ENCODE assay signal across 2 cellular contexts in the genomic region with DNA sequence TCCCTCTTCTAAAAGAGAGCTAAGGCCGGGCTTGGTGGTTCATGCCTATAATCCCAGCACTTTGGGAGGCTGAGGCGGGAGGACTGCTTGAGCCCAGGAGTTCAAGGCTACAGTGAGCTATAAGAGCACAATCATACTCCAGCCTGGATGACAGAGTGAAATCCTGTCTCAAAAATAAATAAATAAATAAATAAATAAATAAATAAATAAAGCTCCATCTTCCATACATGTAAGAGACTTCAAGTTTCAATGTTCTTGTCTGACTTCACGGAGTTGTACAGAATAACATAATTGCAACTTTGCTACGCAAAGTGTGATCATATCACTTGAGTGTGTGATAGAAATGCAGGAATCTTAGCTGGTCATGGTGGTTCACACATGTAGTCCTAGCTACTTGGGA.
A peak's percentile ranks its signal among the peaks of the same experiment; 100 is the strongest.
TF ChIP-seq lines count a peak whose summit lies in the region.

No MANE protein-coding gene starts in this region.

TF ChIP-seq in A549, 52 proteins besides CTCF, POLR2A, EP300 and RAD21:
- TF ChIP-seq, protein P1, sequence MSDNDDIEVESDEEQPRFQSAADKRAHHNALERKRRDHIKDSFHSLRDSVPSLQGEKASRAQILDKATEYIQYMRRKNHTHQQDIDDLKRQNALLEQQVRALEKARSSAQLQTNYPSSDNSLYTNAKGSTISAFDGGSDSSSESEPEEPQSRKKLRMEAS (IDR thresholded peaks at IDR 0.05), result no peak
- peak; percentile 86 for TF ChIP-seq ZC3H11A (IDR thresholded peaks at IDR 0.05)
- no peak for TF ChIP-seq HDAC2 (IDR thresholded peaks at IDR 0.05)
- no peak for TF ChIP-seq FOSL2 (IDR thresholded peaks at IDR 0.05)
- TF ChIP-seq FOSL2 (CRISPR knock-in tag; IDR thresholded peaks at IDR 0.05), result no peak
- no peak for TF ChIP-seq CHD4 (IDR thresholded peaks at IDR 0.05; ENCODE audit: borderline replicate concordance)
- TF ChIP-seq MAZ (IDR thresholded peaks at IDR 0.05; ENCODE audit: borderline replicate concordance, low read depth, low read length), result no peak
- no peak for TF ChIP-seq FOXS1 (CRISPR knock-in tag; IDR thresholded peaks at IDR 0.05)
- TF ChIP-seq, protein P2, sequence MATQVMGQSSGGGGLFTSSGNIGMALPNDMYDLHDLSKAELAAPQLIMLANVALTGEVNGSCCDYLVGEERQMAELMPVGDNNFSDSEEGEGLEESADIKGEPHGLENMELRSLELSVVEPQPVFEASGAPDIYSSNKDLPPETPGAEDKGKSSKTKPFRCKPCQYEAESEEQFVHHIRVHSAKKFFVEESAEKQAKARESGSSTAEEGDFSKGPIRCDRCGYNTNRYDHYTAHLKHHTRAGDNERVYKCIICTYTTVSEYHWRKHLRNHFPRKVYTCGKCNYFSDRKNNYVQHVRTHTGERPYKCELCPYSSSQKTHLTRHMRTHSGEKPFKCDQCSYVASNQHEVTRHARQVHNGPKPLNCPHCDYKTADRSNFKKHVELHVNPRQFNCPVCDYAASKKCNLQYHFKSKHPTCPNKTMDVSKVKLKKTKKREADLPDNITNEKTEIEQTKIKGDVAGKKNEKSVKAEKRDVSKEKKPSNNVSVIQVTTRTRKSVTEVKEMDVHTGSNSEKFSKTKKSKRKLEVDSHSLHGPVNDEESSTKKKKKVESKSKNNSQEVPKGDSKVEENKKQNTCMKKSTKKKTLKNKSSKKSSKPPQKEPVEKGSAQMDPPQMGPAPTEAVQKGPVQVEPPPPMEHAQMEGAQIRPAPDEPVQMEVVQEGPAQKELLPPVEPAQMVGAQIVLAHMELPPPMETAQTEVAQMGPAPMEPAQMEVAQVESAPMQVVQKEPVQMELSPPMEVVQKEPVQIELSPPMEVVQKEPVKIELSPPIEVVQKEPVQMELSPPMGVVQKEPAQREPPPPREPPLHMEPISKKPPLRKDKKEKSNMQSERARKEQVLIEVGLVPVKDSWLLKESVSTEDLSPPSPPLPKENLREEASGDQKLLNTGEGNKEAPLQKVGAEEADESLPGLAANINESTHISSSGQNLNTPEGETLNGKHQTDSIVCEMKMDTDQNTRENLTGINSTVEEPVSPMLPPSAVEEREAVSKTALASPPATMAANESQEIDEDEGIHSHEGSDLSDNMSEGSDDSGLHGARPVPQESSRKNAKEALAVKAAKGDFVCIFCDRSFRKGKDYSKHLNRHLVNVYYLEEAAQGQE (IDR thresholded peaks at IDR 0.05), result no peak

TF ChIP-seq in GM23338, 12 proteins besides CTCF, POLR2A, EP300 and RAD21:
- no peak for TF ChIP-seq NANOG (IDR thresholded peaks at IDR 0.05; ENCODE audit: borderline replicate concordance)
- TF ChIP-seq, protein P3, sequence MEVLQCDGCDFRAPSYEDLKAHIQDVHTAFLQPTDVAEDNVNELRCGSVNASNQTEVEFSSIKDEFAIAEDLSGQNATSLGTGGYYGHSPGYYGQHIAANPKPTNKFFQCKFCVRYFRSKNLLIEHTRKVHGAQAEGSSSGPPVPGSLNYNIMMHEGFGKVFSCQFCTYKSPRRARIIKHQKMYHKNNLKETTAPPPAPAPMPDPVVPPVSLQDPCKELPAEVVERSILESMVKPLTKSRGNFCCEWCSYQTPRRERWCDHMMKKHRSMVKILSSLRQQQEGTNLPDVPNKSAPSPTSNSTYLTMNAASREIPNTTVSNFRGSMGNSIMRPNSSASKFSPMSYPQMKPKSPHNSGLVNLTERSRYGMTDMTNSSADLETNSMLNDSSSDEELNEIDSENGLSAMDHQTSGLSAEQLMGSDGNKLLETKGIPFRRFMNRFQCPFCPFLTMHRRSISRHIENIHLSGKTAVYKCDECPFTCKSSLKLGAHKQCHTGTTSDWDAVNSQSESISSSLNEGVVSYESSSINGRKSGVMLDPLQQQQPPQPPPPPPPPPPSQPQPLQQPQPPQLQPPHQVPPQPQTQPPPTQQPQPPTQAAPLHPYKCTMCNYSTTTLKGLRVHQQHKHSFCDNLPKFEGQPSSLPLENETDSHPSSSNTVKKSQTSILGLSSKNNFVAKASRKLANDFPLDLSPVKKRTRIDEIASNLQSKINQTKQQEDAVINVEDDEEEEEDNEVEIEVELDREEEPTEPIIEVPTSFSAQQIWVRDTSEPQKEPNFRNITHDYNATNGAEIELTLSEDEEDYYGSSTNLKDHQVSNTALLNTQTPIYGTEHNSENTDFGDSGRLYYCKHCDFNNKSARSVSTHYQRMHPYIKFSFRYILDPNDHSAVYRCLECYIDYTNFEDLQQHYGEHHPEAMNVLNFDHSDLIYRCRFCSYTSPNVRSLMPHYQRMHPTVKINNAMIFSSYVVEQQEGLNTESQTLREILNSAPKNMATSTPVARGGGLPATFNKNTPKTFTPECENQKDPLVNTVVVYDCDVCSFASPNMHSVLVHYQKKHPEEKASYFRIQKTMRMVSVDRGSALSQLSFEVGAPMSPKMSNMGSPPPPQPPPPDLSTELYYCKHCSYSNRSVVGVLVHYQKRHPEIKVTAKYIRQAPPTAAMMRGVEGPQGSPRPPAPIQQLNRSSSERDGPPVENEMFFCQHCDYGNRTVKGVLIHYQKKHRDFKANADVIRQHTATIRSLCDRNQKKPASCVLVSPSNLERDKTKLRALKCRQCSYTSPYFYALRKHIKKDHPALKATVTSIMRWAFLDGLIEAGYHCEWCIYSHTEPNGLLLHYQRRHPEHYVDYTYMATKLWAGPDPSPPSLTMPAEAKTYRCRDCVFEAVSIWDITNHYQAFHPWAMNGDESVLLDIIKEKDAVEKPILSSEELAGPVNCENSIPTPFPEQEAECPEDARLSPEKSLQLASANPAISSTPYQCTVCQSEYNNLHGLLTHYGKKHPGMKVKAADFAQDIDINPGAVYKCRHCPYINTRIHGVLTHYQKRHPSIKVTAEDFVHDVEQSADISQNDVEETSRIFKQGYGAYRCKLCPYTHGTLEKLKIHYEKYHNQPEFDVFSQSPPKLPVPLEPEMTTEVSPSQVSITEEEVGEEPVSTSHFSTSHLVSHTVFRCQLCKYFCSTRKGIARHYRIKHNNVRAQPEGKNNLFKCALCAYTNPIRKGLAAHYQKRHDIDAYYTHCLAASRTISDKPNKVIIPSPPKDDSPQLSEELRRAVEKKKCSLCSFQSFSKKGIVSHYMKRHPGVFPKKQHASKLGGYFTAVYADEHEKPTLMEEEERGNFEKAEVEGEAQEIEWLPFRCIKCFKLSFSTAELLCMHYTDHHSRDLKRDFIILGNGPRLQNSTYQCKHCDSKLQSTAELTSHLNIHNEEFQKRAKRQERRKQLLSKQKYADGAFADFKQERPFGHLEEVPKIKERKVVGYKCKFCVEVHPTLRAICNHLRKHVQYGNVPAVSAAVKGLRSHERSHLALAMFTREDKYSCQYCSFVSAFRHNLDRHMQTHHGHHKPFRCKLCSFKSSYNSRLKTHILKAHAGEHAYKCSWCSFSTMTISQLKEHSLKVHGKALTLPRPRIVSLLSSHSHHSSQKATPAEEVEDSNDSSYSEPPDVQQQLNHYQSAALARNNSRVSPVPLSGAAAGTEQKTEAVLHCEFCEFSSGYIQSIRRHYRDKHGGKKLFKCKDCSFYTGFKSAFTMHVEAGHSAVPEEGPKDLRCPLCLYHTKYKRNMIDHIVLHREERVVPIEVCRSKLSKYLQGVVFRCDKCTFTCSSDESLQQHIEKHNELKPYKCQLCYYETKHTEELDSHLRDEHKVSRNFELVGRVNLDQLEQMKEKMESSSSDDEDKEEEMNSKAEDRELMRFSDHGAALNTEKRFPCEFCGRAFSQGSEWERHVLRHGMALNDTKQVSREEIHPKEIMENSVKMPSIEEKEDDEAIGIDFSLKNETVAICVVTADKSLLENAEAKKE (CRISPR knock-in tag; IDR thresholded peaks at IDR 0.05), result no peak
- TF ChIP-seq ETS1 (IDR thresholded peaks at IDR 0.05), result no peak
- TF ChIP-seq JUNB (IDR thresholded peaks at IDR 0.05; ENCODE audit: unreplicated experiment), result no peak
- TF ChIP-seq POLR2AphosphoS5 (IDR thresholded peaks at IDR 0.05; ENCODE audit: low read depth), result no peak
- TF ChIP-seq ZNF331 (CRISPR knock-in tag; IDR thresholded peaks at IDR 0.05; ENCODE audit: low read depth), result no peak
- no peak for TF ChIP-seq ZNF114 (CRISPR knock-in tag; IDR thresholded peaks at IDR 0.05)
- TF ChIP-seq EZH2 (IDR thresholded peaks at IDR 0.05; ENCODE audit: low read depth, unreplicated experiment), result no peak
- TF ChIP-seq STAT1 (IDR thresholded peaks at IDR 0.05; ENCODE audit: unreplicated experiment), result no peak
- TF ChIP-seq, protein P2 (IDR thresholded peaks at IDR 0.05; ENCODE audit: unreplicated experiment), result no peak
- no peak for TF ChIP-seq CREB1 (CRISPR knock-in tag; IDR thresholded peaks at IDR 0.05; ENCODE audit: low read depth)
- TF ChIP-seq EZH2phosphoT487 (IDR thresholded peaks at IDR 0.05; ENCODE audit: unreplicated experiment), result no peak
TF ChIP-seq in GM23338: peak in this region for 0.
